24 cellular contexts compared by ENCODE assay signal in the genomic region with DNA sequence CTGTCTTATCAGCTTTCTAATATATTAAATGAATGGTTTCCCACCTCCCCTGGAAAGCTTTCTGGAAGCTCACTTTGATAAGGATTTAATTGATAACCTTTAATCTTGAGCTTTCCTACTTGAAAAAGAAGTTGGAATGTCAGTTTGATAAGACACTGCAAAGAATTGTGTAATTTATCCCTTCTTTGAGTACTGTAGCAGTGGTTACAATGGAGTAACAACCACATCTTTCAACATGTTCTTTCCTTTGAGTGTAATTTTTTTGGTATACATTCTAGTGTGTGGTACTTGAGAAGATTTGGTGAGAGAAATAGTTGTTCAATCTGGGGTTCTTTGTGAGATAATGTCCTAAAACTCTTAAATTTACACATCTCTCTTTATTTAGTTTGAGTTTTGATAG.
"Had no signal": no experiment of that assay in that cellular context is flagged by ENCODE, and none has a peak within 500 bp of the region (broad histone marks: within the 10 kb centered on the region; RNA-seq: fewer than 3 reads in every experiment).

No MANE protein-coding gene starts in this region.

- DNase-seq: activated CD4-positive, alpha-beta memory T cell treated with anti-CD3 and anti-CD28 coated beads for 36 hours; activated CD4-positive, alpha-beta T cell treated with anti-CD3 and anti-CD28 coated beads, Interleukin-2, amount 10 ng/mL, durations not matched to agents 7 days and 5 days; activated CD4-positive, CD25-positive, alpha-beta regulatory T cell; activated gamma-delta T cell; activated naive CD4-positive, alpha-beta T cell treated with anti-CD3 and anti-CD28 coated beads for 36 hours; activated T-cell treated with anti-CD3 and anti-CD28 coated beads for 4 hours; activated T-cell treated with anti-CD3 and anti-CD28 coated beads, Interleukin-2, amount 50 U/mL, for 48 hours; anterior cingulate cortex; cerebellar nuclear complex; Karpas-422; MM.1S; NCI-H1105; NCI-H1436 treated with DMSO at 0.1 percent for 48 hours; NCI-H187 treated with DMSO at 0.1 percent for 48 hours; NCI-H2081 treated with DMSO at 0.1 percent for 48 hours; NCI-H526 treated with DMSO at 0.1 percent for 48 hours; NCI-H82; PC-9; SHP77 treated with DMSO at 0.1 percent for 48 hours; T-cell; T-helper 2 cell; T1000 had no signal

- H3K27ac ChIP-seq: PC-9, VCaP had no signal

- H3K4me3 ChIP-seq: K562, PC-9 had no signal
